Comparison of ENCODE assay signal across 24 cellular contexts in genomic region chr4:119228406-119228805, GRCh38.
"Had no signal": no experiment of that assay in that cellular context is flagged by ENCODE, and none has a peak within 500 bp of the region (broad histone marks: within the 10 kb centered on the region; RNA-seq: fewer than 3 reads in every experiment).

No MANE protein-coding gene starts in this region.

- H3K4me3 ChIP-seq: breast epithelium, gastroesophageal sphincter, spleen, uterus had no signal

- H3K27me3 Mint-ChIP-seq: type B pancreatic cell had no signal

- FAIRE-seq: colon, keratinocyte had no signal

- H3K27ac Mint-ChIP-seq: nephron, type B pancreatic cell had no signal

- H3K4me1 ChIP-seq: breast epithelium, uterus had no signal

- H3K27ac ChIP-seq: breast epithelium, gastroesophageal sphincter, spleen, uterus had no signal

- H3K27me3 ChIP-seq: breast epithelium, gastroesophageal sphincter, spleen, uterus had no signal

- H3K4me3 Mint-ChIP-seq: nephron, type B pancreatic cell had no signal

- H3K9me3 ChIP-seq: breast epithelium, gastroesophageal sphincter had no signal

- DNase-seq: activated CD4-positive, alpha-beta T cell treated with anti-CD3 and anti-CD28 coated beads, Interleukin-2, amount 50 U/mL, for 1 hour; activated CD8-positive, alpha-beta memory T cell treated with anti-CD3 and anti-CD28 coated beads for 24 hours; activated naive CD4-positive, alpha-beta T cell; activated T-cell treated with anti-CD3 and anti-CD28 coated beads, Interleukin-2, amount 50 U/mL, for 48 hours; amygdala; central memory CD4-positive, alpha-beta T cell; dermis blood vessel endothelial cell; effector CD4-positive, alpha-beta T cell; hippocampal formation; left cardiac atrium; left ventricle myocardium superior; posterior cingulate gyrus; right cardiac atrium; spleen; stimulated activated CD4-positive, alpha-beta T cell treated with anti-CD3 and anti-CD28 coated beads, Interleukin-2, amount 100 ng/mL, for 48 hours; stimulated activated naive CD4-positive, alpha-beta T cell treated with Interleukin-2 at 50 U/mL for 16 hours; uterus had no signal

- H3K36me3 ChIP-seq: breast epithelium, uterus had no signal

- H3K4me1 Mint-ChIP-seq: nephron had no signal

- ATAC-seq: activated CD4-positive, CD25-positive, alpha-beta regulatory T cell treated with anti-CD3 and anti-CD28 coated beads, Interleukin-2, amount 50 U/mL, for 24 hours; gastroesophageal sphincter; left ventricle myocardium superior; right cardiac atrium had no signal
